In genomic region chrX:11558972-11559371, GRCh38 we compare ENCODE assay signal across 8 cellular contexts.
A peak's percentile ranks its signal among the peaks of the same experiment; 100 is the strongest.
DNase-seq lines count a peak whose midpoint lies in the region; ATAC-seq and TF ChIP-seq lines count a peak whose summit lies in the region.

No MANE protein-coding gene starts in this region.

- ATAC-seq in gastrocnemius medialis (no peak), GM18505 (IDR thresholded peaks at IDR 0.05; ENCODE audit: unreplicated experiment) (no peak)

- no peak overlapping the region for H3K4me3 ChIP-seq in fibroblast of lung (replicated peaks in 1 of 4; ENCODE audit: control extremely low read depth in 1 of 4, insufficient read depth in 1 of 4, low read depth in 3 of 4, low read length in 4 of 4)
- H3K4me3 ChIP-seq in gastrocnemius medialis = no peak overlapping the region

- H3K79me2 ChIP-seq in fibroblast of lung (ENCODE audit: control insufficient read depth, insufficient read depth, low read length) = no peaks in the 10 kb centered on the region

- DNase-seq in ELF-1 (ENCODE audit: low read depth, low spot score) (peak; percentile 48), HuH-7.5 (ENCODE audit: low spot score) (peak; percentile 1), fibroblast of lung (ENCODE audit: low read depth in 2 of 2) (no peak), cortex of kidney (lab: John Stamatoyannopoulos, UW) (no peak), gastrocnemius medialis (no peak)
- DNase-seq in activated CD4-positive, alpha-beta T cell treated with anti-CD3 and anti-CD28 coated beads for 4 hours = peak; percentile 14 to 42
- DNase-seq in stimulated activated CD4-positive, alpha-beta T cell treated with anti-CD3 and anti-CD28 coated beads, TNF-alpha, amount 100 ng/mL, for 24 hours (ENCODE audit: low read depth in 3 of 3) = peak; percentile 2 to 35 (median 9)

- intact Hi-C loops in gastrocnemius medialis (cut with DNase I; ENCODE audit: low total_unique reads) = no loop called here

- H3K4me2 ChIP-seq in fibroblast of lung (ENCODE audit: extremely low read depth, insufficient read depth, low read length) = no peak overlapping the region

- H3K27me3 ChIP-seq in fibroblast of lung (ENCODE audit: control insufficient read depth, insufficient read depth, low read length) (no peaks in the 10 kb centered on the region), gastrocnemius medialis (no peaks in the 10 kb centered on the region)

- in situ Hi-C loops in gastrocnemius medialis (cut with MboI; ENCODE audit: low sequenced_read_pairs in 4 of 4) = no loop called here

- no peak overlapping the region for H3K27ac ChIP-seq in fibroblast of lung (ENCODE audit: insufficient read depth, low read length)
- no peak overlapping the region for H3K27ac ChIP-seq in gastrocnemius medialis

- TF ChIP-seq POLR2A in gastrocnemius medialis (IDR thresholded peaks at IDR 0.05) (no peak), GM18505 (IDR thresholded peaks at IDR 0.05; ENCODE audit: borderline replicate concordance, extremely low read depth, insufficient read depth, insufficient read length) (no peak)

- H4K20me1 ChIP-seq in fibroblast of lung (ENCODE audit: control insufficient read depth, extremely low read depth, insufficient read depth, low read length) = no peaks in the 10 kb centered on the region

- H3K9me3 ChIP-seq in fibroblast of lung (ENCODE audit: control insufficient read depth, insufficient read depth, low read depth, low read length) (no peaks in the 10 kb centered on the region), gastrocnemius medialis (no peaks in the 10 kb centered on the region)

- no peak overlapping the region for H3K9ac ChIP-seq in fibroblast of lung (ENCODE audit: insufficient read depth, low read length)

- no peak overlapping the region for H2AFZ ChIP-seq in fibroblast of lung (ENCODE audit: low read length)

- TF ChIP-seq CTCF in fibroblast of lung (conservative IDR thresholded peaks at IDR 0.05 in 1 of 2, IDR thresholded peaks at IDR 0.05 in 1 of 2; ENCODE audit: low read depth in 1 of 2, low read length in 2 of 2) (peak; percentile 14 to 29), gastrocnemius medialis (IDR thresholded peaks at IDR 0.05 in 4 of 5, conservative IDR thresholded peaks at IDR 0.05 in 1 of 5) (peak in 1 of 5 experiments; percentile 33)

- H3K36me3 ChIP-seq in fibroblast of lung (ENCODE audit: control insufficient read depth, insufficient read depth, low read length) = no peaks in the 10 kb centered on the region
- no peaks in the 10 kb centered on the region for H3K36me3 ChIP-seq in gastrocnemius medialis

- H3K4me1 ChIP-seq in fibroblast of lung (ENCODE audit: control insufficient read depth, extremely low read depth, insufficient read depth, low read length) (peaks cover 2% of the 10 kb centered on the region), gastrocnemius medialis (peaks cover 3 to 12% of the 10 kb centered on the region in 2 donors)

Comparison
In these comparisons a context has a peak if more than half of its experiments do, and no peak if none do; other contexts are left out.
1. DNase-seq: peak in ELF-1 (single experiment), HuH-7.5 (single experiment), activated CD4-positive, alpha-beta T cell treated with anti-CD3 and anti-CD28 coated beads for 4 hours (2 of 2) and stimulated activated CD4-positive, alpha-beta T cell treated with anti-CD3 and anti-CD28 coated beads, TNF-alpha, amount 100 ng/mL, for 24 hours (3 of 3); none in fibroblast of lung (0 of 2), cortex of kidney (single experiment) and gastrocnemius medialis (0 of 2).